10 cellular contexts compared by ENCODE assay signal in genomic region chr18:2573408-2573807, GRCh38. TPM values are rescaled to one million over a fixed set of nuclear protein-coding genes. Genes with fewer than 3 reads are reported as not detected.
DNase-seq lines count a peak whose midpoint lies in the region; ATAC-seq and TF ChIP-seq lines count a peak whose summit lies in the region.
"Had no signal": no experiment of that assay in that cellular context is flagged by ENCODE, and none has a peak within 500 bp of the region (broad histone marks: within the 10 kb centered on the region; RNA-seq: fewer than 3 reads in every experiment).

No MANE protein-coding gene starts in this region.

- H3K9me3 Mint-ChIP-seq in GM23338 (no peaks in the 10 kb centered on the region), WTC11 (no peaks in the 10 kb centered on the region)

- H3K27me3 Mint-ChIP-seq in GM23338 (ENCODE audit: insufficient read depth, low read depth, poor library complexity): peaks cover 13% of the 10 kb centered on the region
- H3K27me3 Mint-ChIP-seq in WTC11 (ENCODE audit: low read depth): no peaks in the 10 kb centered on the region

- H3K79me2 ChIP-seq in GM23338 (replicated peaks; ENCODE audit: insufficient read depth): peaks cover 57% of the 10 kb centered on the region

- H3F3A ChIP-seq in GM23338 (replicated peaks; ENCODE audit: low read depth): no peaks in the 10 kb centered on the region

- H3K9me3 ChIP-seq in BE2C (no peaks in the 10 kb centered on the region), iPS-18a (ENCODE audit: control insufficient read depth, low read depth, low read length) (no peaks in the 10 kb centered on the region)

- H3K4me1 Mint-ChIP-seq in GM23338: peaks cover 17% of the 10 kb centered on the region
- H3K4me1 Mint-ChIP-seq in WTC11: peaks cover 26% of the 10 kb centered on the region

- CTCF ChIA-PET in WTC11 (lab: Charles Lee): no interaction called here

- peak overlapping the region; percentile 97 for H3K9ac ChIP-seq in iPS-18a (ENCODE audit: low read length)

- POLR2A ChIA-PET in WTC11 (lab: Charles Lee): interaction anchor here (0.5 kb wide), 1 partner anchor 516 kb away, joined by 4 read pairs; no protein-coding TSS in a partner anchor

- no peaks in the 10 kb centered on the region for H3K27me3 ChIP-seq in BE2C
- no peaks in the 10 kb centered on the region for H3K27me3 ChIP-seq in GM23338 (ENCODE audit: insufficient read depth)
- H3K27me3 ChIP-seq in iPS-18a (ENCODE audit: control insufficient read depth, insufficient read depth, low read length): no peaks in the 10 kb centered on the region

- no peak overlapping the region for H2AFZ ChIP-seq in GM23338

- ATAC-seq in GM23338: no peak
- no peak for ATAC-seq in WTC11
- ATAC-seq in HG02610 (IDR thresholded peaks at IDR 0.05; ENCODE audit: unreplicated experiment): no peak
- ATAC-seq in HG03457 (IDR thresholded peaks at IDR 0.05; ENCODE audit: unreplicated experiment): no peak

- H3K27ac Mint-ChIP-seq in GM23338 (no peak overlapping the region), WTC11 (peak overlapping the region; percentile 29; the same call in 1 of the 2 replicates)

- H4K20me1 ChIP-seq in GM23338 (replicated peaks; ENCODE audit: insufficient read depth): 0 out of 2 replicates have a peak, but pooled peaks cover 6% of the 10 kb centered on the region

- H3K9me2 ChIP-seq in GM23338 (ENCODE audit: insufficient read depth): no peaks in the 10 kb centered on the region

- no peak overlapping the region for H3K27ac ChIP-seq in GM23338 (ENCODE audit: low read depth)
- no peak overlapping the region for H3K27ac ChIP-seq in iPS-18a (ENCODE audit: low read length)

- DNase-seq in BE2C: no peak
- no peak for DNase-seq in GM23338 (ENCODE audit: low spot score)
- DNase-seq in WTC11 (ENCODE audit: low spot score): no peak
- DNase-seq in NCI-H2227 treated with DMSO at 0.1 percent for 48 hours (lab: John Stamatoyannopoulos, UW): no peak
- no peak for DNase-seq in posterior cingulate gyrus
- DNase-seq: occipital lobe, RPMI8226 had no signal

- H3K4me2 ChIP-seq in GM23338: peak overlapping the region; percentile 96

- intact Hi-C loops in posterior cingulate gyrus (cut with DNase I): no loop called here

- peak overlapping the region; percentile 99 for H3K4me3 Mint-ChIP-seq in GM23338
- H3K4me3 Mint-ChIP-seq in WTC11: peak overlapping the region; percentile 98

- H3K36me3 ChIP-seq in BE2C (peaks cover 3% of the 10 kb centered on the region), GM23338 (ENCODE audit: insufficient read depth) (peaks cover 27% of the 10 kb centered on the region), iPS-18a (ENCODE audit: control insufficient read depth, low read depth, low read length) (peaks cover 37% of the 10 kb centered on the region)

- H3K4me1 ChIP-seq in BE2C: no peaks in the 10 kb centered on the region
- H3K4me1 ChIP-seq in GM23338 (ENCODE audit: insufficient read depth): peaks cover 12% of the 10 kb centered on the region
- H3K4me1 ChIP-seq in iPS-18a (ENCODE audit: control insufficient read depth, low read depth, low read length): peaks cover 13% of the 10 kb centered on the region

- peak overlapping the region; percentile 93 for H3K4me3 ChIP-seq in BE2C (ENCODE audit: low read depth, low read length)
- H3K4me3 ChIP-seq in GM23338: peak overlapping the region; percentile 77
- peak overlapping the region; percentile 97 for H3K4me3 ChIP-seq in iPS-18a (ENCODE audit: low read length)

- H3K36me3 Mint-ChIP-seq in GM23338 (ENCODE audit: low read depth) (peaks cover 41% of the 10 kb centered on the region), WTC11 (peaks cover 36% of the 10 kb centered on the region)

- TF ChIP-seq CTCF in BE2C (IDR thresholded peaks at IDR 0.05; ENCODE audit: low read depth, low read length) (no peak), GM23338 (conservative IDR thresholded peaks at IDR 0.05; ENCODE audit: low read depth in 2 of 2) (no peak), WTC11 (IDR thresholded peaks at IDR 0.05) (no peak)

TF ChIP-seq in GM23338, 12 proteins besides CTCF, POLR2A, EP300 and RAD21:
- no peak for TF ChIP-seq CREB1 (CRISPR knock-in tag; IDR thresholded peaks at IDR 0.05; ENCODE audit: low read depth)
- TF ChIP-seq NANOG (IDR thresholded peaks at IDR 0.05; ENCODE audit: borderline replicate concordance): no peak
- TF ChIP-seq, protein P1, sequence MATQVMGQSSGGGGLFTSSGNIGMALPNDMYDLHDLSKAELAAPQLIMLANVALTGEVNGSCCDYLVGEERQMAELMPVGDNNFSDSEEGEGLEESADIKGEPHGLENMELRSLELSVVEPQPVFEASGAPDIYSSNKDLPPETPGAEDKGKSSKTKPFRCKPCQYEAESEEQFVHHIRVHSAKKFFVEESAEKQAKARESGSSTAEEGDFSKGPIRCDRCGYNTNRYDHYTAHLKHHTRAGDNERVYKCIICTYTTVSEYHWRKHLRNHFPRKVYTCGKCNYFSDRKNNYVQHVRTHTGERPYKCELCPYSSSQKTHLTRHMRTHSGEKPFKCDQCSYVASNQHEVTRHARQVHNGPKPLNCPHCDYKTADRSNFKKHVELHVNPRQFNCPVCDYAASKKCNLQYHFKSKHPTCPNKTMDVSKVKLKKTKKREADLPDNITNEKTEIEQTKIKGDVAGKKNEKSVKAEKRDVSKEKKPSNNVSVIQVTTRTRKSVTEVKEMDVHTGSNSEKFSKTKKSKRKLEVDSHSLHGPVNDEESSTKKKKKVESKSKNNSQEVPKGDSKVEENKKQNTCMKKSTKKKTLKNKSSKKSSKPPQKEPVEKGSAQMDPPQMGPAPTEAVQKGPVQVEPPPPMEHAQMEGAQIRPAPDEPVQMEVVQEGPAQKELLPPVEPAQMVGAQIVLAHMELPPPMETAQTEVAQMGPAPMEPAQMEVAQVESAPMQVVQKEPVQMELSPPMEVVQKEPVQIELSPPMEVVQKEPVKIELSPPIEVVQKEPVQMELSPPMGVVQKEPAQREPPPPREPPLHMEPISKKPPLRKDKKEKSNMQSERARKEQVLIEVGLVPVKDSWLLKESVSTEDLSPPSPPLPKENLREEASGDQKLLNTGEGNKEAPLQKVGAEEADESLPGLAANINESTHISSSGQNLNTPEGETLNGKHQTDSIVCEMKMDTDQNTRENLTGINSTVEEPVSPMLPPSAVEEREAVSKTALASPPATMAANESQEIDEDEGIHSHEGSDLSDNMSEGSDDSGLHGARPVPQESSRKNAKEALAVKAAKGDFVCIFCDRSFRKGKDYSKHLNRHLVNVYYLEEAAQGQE (IDR thresholded peaks at IDR 0.05; ENCODE audit: unreplicated experiment): no peak
- no peak for TF ChIP-seq POLR2AphosphoS5 (IDR thresholded peaks at IDR 0.05; ENCODE audit: low read depth)

TF ChIP-seq in WTC11, 78 proteins besides CTCF, POLR2A, EP300 and RAD21:
- TF ChIP-seq ZNF416 (CRISPR knock-in tag; IDR thresholded peaks at IDR 0.05) (no peak), ZMAT4 (CRISPR knock-in tag; IDR thresholded peaks at IDR 0.05) (no peak)

RNA-seq across cellular contexts. Expression of gene NDC80, which starts 2.1 kb away (rescaled TPM):
- polyA plus RNA-seq in BE2C (2012; ENCODE audit: insufficient read depth, insufficient read length, low read depth): 1.9 TPM
- total RNA-seq in GM23338 (2014; rRNA removed; shearing (Covaris generic)): 36.6 and 38.9 TPM in 2 replicates
- polyA plus RNA-seq in GM23338 (2016; fragmentation: Nextera tagmentation; extraction: Ambion mirVana): 48.3 and 58.4 TPM in 2 replicates
- 36.6 to 43.0 TPM (median 36.9 TPM) in 3 replicates for total RNA-seq in WTC11 (2021)

RNA-seq across cellular contexts. Expression of gene METTL4, which starts 2.1 kb away (rescaled TPM):
- 3.6 TPM for polyA plus RNA-seq in BE2C (2012; ENCODE audit: insufficient read depth, insufficient read length, low read depth)
- 12.2 and 14.9 TPM in 2 replicates for total RNA-seq in GM23338 (2014; rRNA removed; shearing (Covaris generic))
- 9.4 and 11.9 TPM in 2 replicates for polyA plus RNA-seq in GM23338 (2016; fragmentation: Nextera tagmentation; extraction: Ambion mirVana)
- 9.8 to 14.7 TPM (median 10.5 TPM) in 3 replicates for total RNA-seq in WTC11 (2021)
